Comparison of ENCODE assay signal across 21 cellular contexts in the genomic region with DNA sequence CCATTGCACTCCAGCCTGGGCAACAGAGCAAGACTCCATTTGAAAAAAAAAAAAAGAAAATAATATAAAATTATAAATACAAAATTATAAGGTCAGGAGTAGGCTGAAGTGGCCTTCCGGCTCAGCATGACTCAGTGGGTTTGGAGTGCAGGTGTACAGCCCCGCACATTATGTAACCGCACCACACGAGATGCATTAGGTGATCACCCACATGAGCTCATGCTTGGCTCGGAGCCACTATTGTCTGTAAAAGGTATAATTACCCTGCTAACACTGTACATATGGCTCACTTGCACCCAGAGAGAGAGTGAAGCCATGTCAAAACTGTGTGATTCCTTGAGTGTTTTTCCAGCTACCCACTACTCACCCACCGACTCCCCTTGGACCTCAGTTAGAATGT.
"Had no signal": no experiment of that assay in that cellular context is flagged by ENCODE, and none has a peak within 500 bp of the region (broad histone marks: within the 10 kb centered on the region; RNA-seq: fewer than 3 reads in every experiment).

No MANE protein-coding gene starts in this region.

- H3K4me1 ChIP-seq: colonic mucosa, gastroesophageal sphincter, heart left ventricle, left ventricle myocardium inferior, thyroid gland had no signal

- DNase-seq: activated CD4-positive, alpha-beta T cell treated with anti-CD3 and anti-CD28 coated beads for 48 hours; activated CD4-positive, CD25-positive, alpha-beta regulatory T cell; activated CD8-positive, alpha-beta T cell treated with anti-CD3 and anti-CD28 coated beads for 36 hours; activated naive CD4-positive, alpha-beta T cell; activated naive CD8-positive, alpha-beta T cell treated with anti-CD3 and anti-CD28 coated beads for 36 hours; activated T-cell treated with anti-CD3 and anti-CD28 coated beads, Interleukin-2, amount 50 U/mL, for 1 hour; amygdala; colonic mucosa; endodermal cell; erythroblast; heart left ventricle; left ventricle myocardium inferior; occipital lobe; stimulated activated CD4-positive, alpha-beta T cell treated with anti-CD3 and anti-CD28 coated beads, Interleukin-12 subunit alpha, Interleukin-12 subunit beta, amount 100 ng/mL, for 4 hours; stimulated activated CD4-positive, alpha-beta T cell treated with anti-CD3 and anti-CD28 coated beads, Interleukin-1b, Interleukin-23, amount 100 ng/mL, for 48 hours; stimulated activated CD8-positive, alpha-beta memory T cell treated with anti-CD3 and anti-CD28 coated beads, Interleukin-4, amount 100 ng/mL, for 48 hours; stimulated activated naive CD4-positive, alpha-beta T cell; T-helper 9 cell; thyroid gland had no signal

- H3K27me3 ChIP-seq: colonic mucosa, gastroesophageal sphincter, heart left ventricle, thyroid gland had no signal

- H3K4me3 ChIP-seq: colonic mucosa, gastroesophageal sphincter, heart left ventricle, left ventricle myocardium inferior, thyroid gland had no signal

- H3K27ac ChIP-seq: colonic mucosa, gastroesophageal sphincter, heart left ventricle, left ventricle myocardium inferior, thyroid gland had no signal

- H3K9me3 ChIP-seq: colonic mucosa, gastroesophageal sphincter, heart left ventricle, left ventricle myocardium inferior, thyroid gland had no signal

- H3K36me3 ChIP-seq: colonic mucosa, gastroesophageal sphincter, heart left ventricle, left ventricle myocardium inferior, thyroid gland had no signal

- ATAC-seq: activated CD8-positive, alpha-beta T cell treated with anti-CD3 and anti-CD28 coated beads for 36 hours; activated T-helper 17 cell treated with anti-CD3 and anti-CD28 coated beads, Interleukin-2, amount 50 U/mL, for 72 hours; gastroesophageal sphincter; heart left ventricle had no signal
